17 cellular contexts compared by ENCODE assay signal in the genomic region with DNA sequence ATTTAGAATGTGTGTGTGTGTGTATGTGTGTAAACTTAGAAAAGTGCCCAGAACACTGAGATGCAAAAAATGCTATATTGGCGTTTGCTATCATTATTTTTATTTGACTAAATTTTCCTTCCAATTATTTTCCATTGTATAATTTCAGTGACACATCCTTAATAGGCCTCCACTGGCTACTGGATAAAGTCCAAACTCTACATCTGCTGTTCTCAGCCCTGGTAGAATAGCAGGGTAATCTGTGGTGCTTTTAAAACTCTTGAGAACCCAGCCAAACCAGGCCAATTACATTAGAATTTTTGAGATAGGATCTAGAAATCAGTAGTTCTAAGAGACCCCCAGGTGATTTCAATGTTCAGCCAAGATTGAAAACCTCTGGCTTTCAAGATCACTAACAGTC.
"Had no signal": no experiment of that assay in that cellular context is flagged by ENCODE, and none has a peak within 500 bp of the region (broad histone marks: within the 10 kb centered on the region; RNA-seq: fewer than 3 reads in every experiment).

No MANE protein-coding gene starts in this region.

- H3K4me3 Mint-ChIP-seq: activated CD4-positive, alpha-beta T cell treated with anti-CD3 and anti-CD28 coated beads for 36 hours; activated naive CD4-positive, alpha-beta T cell treated with anti-CD3 and anti-CD28 coated beads for 36 hours; memory B cell; natural killer cell treated with Interleukin-12 subunit alpha and Interleukin-12 subunit beta and Interleukin-15 and Interleukin-18, amount 100 ng/mL, for 72 hours; T-cell had no signal

- DNase-seq: activated CD4-positive, alpha-beta T cell treated with anti-CD3 and anti-CD28 coated beads for 36 hours; activated naive CD4-positive, alpha-beta T cell treated with anti-CD3 and anti-CD28 coated beads for 36 hours; caudate nucleus; erythroblast; gastrocnemius medialis; heart right ventricle; left lung; occipital lobe; stimulated activated CD4-positive, alpha-beta T cell treated with anti-CD3 and anti-CD28 coated beads, Interleukin-4, amount 100 ng/mL, for 1 hour; stimulated activated CD8-positive, alpha-beta memory T cell treated with anti-CD3 and anti-CD28 coated beads, Interleukin-4, amount 100 ng/mL, for 48 hours; stimulated activated naive CD8-positive, alpha-beta T cell treated with anti-CD3 and anti-CD28 coated beads, Interleukin-15, Interleukin-2, amounts not matched to agents 100 U/mL and 50 U/mL, for 24 hours; T-cell; T1000; upper lobe of left lung had no signal

- H3K27ac Mint-ChIP-seq: activated CD4-positive, alpha-beta T cell treated with anti-CD3 and anti-CD28 coated beads for 36 hours; activated naive CD4-positive, alpha-beta T cell treated with anti-CD3 and anti-CD28 coated beads for 36 hours; natural killer cell treated with Interleukin-12 subunit alpha and Interleukin-12 subunit beta and Interleukin-15 and Interleukin-18, amount 100 ng/mL, for 72 hours; T-cell had no signal

- H3K9me3 Mint-ChIP-seq: activated naive CD4-positive, alpha-beta T cell treated with anti-CD3 and anti-CD28 coated beads for 36 hours; natural killer cell treated with Interleukin-12 subunit alpha and Interleukin-12 subunit beta and Interleukin-15 and Interleukin-18, amount 100 ng/mL, for 72 hours had no signal

- ATAC-seq: activated CD4-positive, alpha-beta T cell treated with anti-CD3 and anti-CD28 coated beads for 36 hours; gastrocnemius medialis; left lung; natural killer cell treated with Interleukin-12 subunit alpha and Interleukin-12 subunit beta and Interleukin-15 and Interleukin-18, amount 100 ng/mL, for 72 hours; sciatic nerve; stimulated activated naive CD8-positive, alpha-beta T cell treated with anti-CD3 and anti-CD28 coated beads, Interleukin-15, Interleukin-2, amounts not matched to agents 100 U/mL and 50 U/mL, for 24 hours; T-cell had no signal

- H3K4me1 Mint-ChIP-seq: activated CD4-positive, alpha-beta T cell treated with anti-CD3 and anti-CD28 coated beads for 36 hours; T-cell had no signal

- H3K36me3 Mint-ChIP-seq: natural killer cell treated with Interleukin-12 subunit alpha and Interleukin-12 subunit beta and Interleukin-15 and Interleukin-18, amount 100 ng/mL, for 72 hours; T-cell had no signal
